In the genomic region with DNA sequence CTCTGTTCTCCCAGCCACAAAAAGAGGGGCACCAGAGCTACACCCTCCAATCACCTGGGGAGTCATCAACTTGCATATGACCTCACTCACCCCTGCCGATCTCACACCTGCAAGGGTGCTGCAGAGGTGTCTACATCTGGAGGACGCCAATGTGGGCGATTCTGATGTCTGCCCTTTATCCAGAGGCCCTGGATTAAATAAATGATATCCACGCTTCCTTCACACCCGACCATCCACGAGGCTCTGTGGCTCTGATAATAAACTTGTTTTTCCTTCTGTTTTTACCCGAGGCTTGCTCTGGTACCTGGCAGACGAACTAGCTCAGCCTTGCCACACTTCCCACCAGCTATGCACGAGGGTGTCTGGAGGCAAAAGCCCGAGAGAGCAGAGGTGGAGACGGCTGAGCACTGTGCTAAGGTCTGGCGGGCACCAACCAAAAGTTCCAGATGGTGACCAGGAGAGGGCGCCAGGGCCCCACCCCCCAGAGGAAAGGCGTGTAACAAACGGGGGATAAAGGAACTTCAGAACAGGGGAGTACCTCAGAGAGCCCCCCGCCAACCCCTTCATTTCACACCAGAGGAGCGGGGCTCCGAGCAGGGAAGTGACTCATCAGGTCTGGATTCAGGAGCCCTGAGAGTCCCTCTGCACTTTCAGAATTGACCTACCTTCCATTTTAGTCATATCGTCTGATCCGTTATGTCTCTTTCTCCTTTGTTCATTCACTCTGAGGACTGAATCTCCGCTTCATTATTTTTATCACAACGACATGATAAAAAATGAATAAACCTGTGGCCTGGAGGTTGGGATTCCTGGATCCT, we compare ENCODE assay signal across 8 cellular contexts. TPM values are rescaled to one million over a fixed set of nuclear protein-coding genes. Genes with fewer than 3 reads are reported as not detected.
DNase-seq lines count a peak whose midpoint lies in the region; ATAC-seq, FAIRE-seq and TF ChIP-seq lines count a peak whose summit lies in the region.

No MANE protein-coding gene starts in this region.

- peak overlapping the region; percentile 40; the same call in 2 of the 3 replicates for H3K4me2 ChIP-seq in A549

- peak; percentile 84 to 97 for ATAC-seq in A549
- ATAC-seq in HG03045 (IDR thresholded peaks at IDR 0.05; ENCODE audit: unreplicated experiment): peak; percentile 52
- ATAC-seq in HG03135 (IDR thresholded peaks at IDR 0.05; ENCODE audit: unreplicated experiment): no peak

- CTCF ChIA-PET in A549 (lab: Yijun Ruan, JAX): interaction anchor here (0.6 to 12.6 kb wide), 18 partner anchors 10 to 94 kb away, joined by 3 to 189 read pairs (median 4); partner anchors contain the start of gene SCN3B

- H3K4me1 ChIP-seq in A549: no peaks in the 10 kb centered on the region
- peaks cover 3% of the 10 kb centered on the region for H3K4me1 ChIP-seq in NT2/D1 (ENCODE audit: insufficient read depth, insufficient read length)

- TF ChIP-seq RAD21 in A549 (conservative IDR thresholded peaks at IDR 0.05 in 1 of 2, IDR thresholded peaks at IDR 0.05 in 1 of 2): peak; percentile 79 to 83

- TF ChIP-seq POLR2A in A549 (IDR thresholded peaks at IDR 0.05; ENCODE audit: low read length) (no peak), GM12891 (IDR thresholded peaks at IDR 0.05; ENCODE audit: low read depth, low read length) (no peak)

- POLR2A ChIA-PET in A549 (lab: Yijun Ruan, JAX): no interaction called here

- no peak overlapping the region for H3K4me3 ChIP-seq in A549
- no peak overlapping the region for H3K4me3 ChIP-seq in NT2/D1 (ENCODE audit: insufficient read length, low read depth)
- no peak overlapping the region for H3K4me3 ChIP-seq in foreskin fibroblast (ENCODE audit: low read depth in 1 of 2, low read length in 2 of 2)

- TF ChIP-seq EP300 in A549 (IDR thresholded peaks at IDR 0.05): no peak

- no peaks in the 10 kb centered on the region for H3K27me3 ChIP-seq in NT2/D1 (ENCODE audit: insufficient read depth, insufficient read length)

- DNase-seq in A549 (ENCODE audit: low read depth in 1 of 2, low spot score in 1 of 2): peak; percentile 35 to 43
- peak; percentile 55 for DNase-seq in GM12891 (ENCODE audit: insufficient read length, low spot score)
- DNase-seq in NT2/D1 (ENCODE audit: low read depth, low spot score): peak; percentile 61
- DNase-seq in activated T-cell treated with anti-CD3 and anti-CD28 coated beads, Interleukin-2, amount 50 U/mL, for 1 hour: peak; percentile 66
- DNase-seq in foreskin fibroblast: peak in 1 of 2 donors; percentile 64
- peak; percentile 34 to 93 (median 62) for DNase-seq in posterior cingulate gyrus

- intact Hi-C loops in posterior cingulate gyrus (cut with DNase I): loop anchor here (2.0 kb wide), 1 partner anchor 66 kb away; no protein-coding TSS in a partner anchor

- no peaks in the 10 kb centered on the region for H3K36me3 ChIP-seq in NT2/D1 (ENCODE audit: insufficient read depth, insufficient read length, low read length)

- WGBS in A549 (ENCODE audit: missing lambda C conversion rate): 30% methylated on average over 14 of the region's 22 CpGs

- TF ChIP-seq CTCF in A549 (IDR thresholded peaks at IDR 0.05) (peak; percentile 71), foreskin fibroblast (IDR thresholded peaks at IDR 0.05; ENCODE audit: low read depth, low read length) (peak; percentile 77)

- H3K9me3 ChIP-seq in A549 (no peaks in the 10 kb centered on the region), NT2/D1 (ENCODE audit: insufficient read depth, low read length) (no peaks in the 10 kb centered on the region)

- no peak for FAIRE-seq in A549 (lab: Jason Lieb, UNC)
- peak; percentile 9 for FAIRE-seq in GM12891 (lab: Jason Lieb, UNC)

- H3K9ac ChIP-seq in NT2/D1 (ENCODE audit: insufficient read length, low read depth): no peak overlapping the region

- no peak overlapping the region for H3K27ac ChIP-seq in A549

TF ChIP-seq in A549, 52 proteins besides CTCF, POLR2A, EP300 and RAD21:
- TF ChIP-seq SMC3 (IDR thresholded peaks at IDR 0.05) (peak; percentile 77), NR3C1 (IDR thresholded peaks at IDR 0.05) (no peak)
TF ChIP-seq in A549: peak in this region for 1.

TF ChIP-seq in GM12891, 5 proteins besides CTCF, POLR2A, EP300 and RAD21:
- TF ChIP-seq POLR2AphosphoS5 (IDR thresholded peaks at IDR 0.05; ENCODE audit: low read depth, low read length): no peak
- no peak for TF ChIP-seq PAX5 (IDR thresholded peaks at IDR 0.05; ENCODE audit: insufficient read depth, low read length, severe bottlenecking)
- TF ChIP-seq SPI1 (IDR thresholded peaks at IDR 0.05; ENCODE audit: low read depth, low read length): no peak
- TF ChIP-seq POU2F2 (IDR thresholded peaks at IDR 0.05; ENCODE audit: low read depth, low read length): no peak
- TF ChIP-seq TAF1 (IDR thresholded peaks at IDR 0.05; ENCODE audit: low read depth, low read length): no peak

RNA-seq across cellular contexts. Expression of gene SCN3B, which starts 13.5 kb away (rescaled TPM):
- polyA plus RNA-seq in A549 (2011; rRNA removed) (0.37 and 0.40 TPM in 2 replicates), A549 (2017; fragmentation: RNase III; extraction: RNeasy Plus Mini Kit Qiagen cat#74134 plus additional on column Dnase treatment) (0.17 to 0.25 TPM (median 0.18 TPM) in 3 replicates)
- 0.07 and 0.10 TPM in 2 replicates for polyA plus RNA-seq in A549 (2012; cell fraction: cytosol; rRNA removed)
- 0.12 and 0.20 TPM in 2 replicates for polyA plus RNA-seq in A549 (2012; cell fraction: nucleus; rRNA removed)
- 0.15 and 0.25 TPM in 2 replicates for polyA minus RNA-seq in A549 (2011; rRNA and poly(A)+ RNA removed)
- polyA plus RNA-seq in GM12891 (2012; ENCODE audit: low read depth, missing spikeins): 0.04 TPM
